ENCODE assay signal across 16 cellular contexts in genomic region chr1:119687391-119688079, GRCh38. TPM values are rescaled to one million over a fixed set of nuclear protein-coding genes. Genes with fewer than 3 reads are reported as not detected.
DNase-seq lines count a peak whose midpoint lies in the region; ATAC-seq, FAIRE-seq and TF ChIP-seq lines count a peak whose summit lies in the region.
"Had no signal": no experiment of that assay in that cellular context is flagged by ENCODE, and none has a peak within 500 bp of the region (broad histone marks: within the 10 kb centered on the region; RNA-seq: fewer than 3 reads in every experiment).

No MANE protein-coding gene starts in this region.

- POLR2A ChIA-PET in PC-3 (lab: Charles Lee; ENCODE audit: unreplicated experiment), result no interaction called here

- H3K27ac ChIP-seq in PC-3 (ENCODE audit: low read length), result peak overlapping the region; percentile 75
- H3K27ac ChIP-seq in parathyroid adenoma, result peak overlapping the region; percentile 67
- H3K27ac ChIP-seq in Peyer's patch, result no peak overlapping the region
- H3K27ac ChIP-seq: colonic mucosa, SK-N-MC had no signal

- TF ChIP-seq CTCF in PC-3 (conservative IDR thresholded peaks at IDR 0.05; ENCODE audit: low read depth, low read length) (no peak), parathyroid adenoma (IDR thresholded peaks at IDR 0.05) (no peak), Peyer's patch (IDR thresholded peaks at IDR 0.05) (no peak)

- no peak for TF ChIP-seq POLR2A in Peyer's patch (IDR thresholded peaks at IDR 0.05)

- no peak overlapping the region for H3K4me3 ChIP-seq in H7 (ENCODE audit: insufficient read depth, low read depth, low read length)
- peak overlapping the region; percentile 18; the same call in 1 of the 2 replicates for H3K4me3 ChIP-seq in PC-3 (ENCODE audit: low read length)
- H3K4me3 ChIP-seq in parathyroid adenoma (ENCODE audit: low read depth, low read length), result peak overlapping the region; percentile 8
- H3K4me3 ChIP-seq in Peyer's patch, result no peak overlapping the region
- H3K4me3 ChIP-seq: colonic mucosa, SK-N-MC had no signal

- no peak for FAIRE-seq in urothelium cell line (lab: Jason Lieb, UNC)
- FAIRE-seq: endometrium had no signal

- H3F3A ChIP-seq in PC-3 (ENCODE audit: low read length, unreplicated experiment), result peaks cover 6% of the 10 kb centered on the region

- no peaks in the 10 kb centered on the region for H3K9me2 ChIP-seq in PC-3 (replicated peaks; ENCODE audit: low read length)

- H3K27me3 ChIP-seq in H7 (ENCODE audit: control insufficient read depth, insufficient read depth, low read length) (no peaks in the 10 kb centered on the region), PC-3 (ENCODE audit: low read length) (no peaks in the 10 kb centered on the region), parathyroid adenoma (ENCODE audit: control insufficient read depth, insufficient read depth, low read length) (no peaks in the 10 kb centered on the region), Peyer's patch (no peaks in the 10 kb centered on the region)
- H3K27me3 ChIP-seq: colonic mucosa had no signal

- ATAC-seq in PC-3 (peak; percentile 60), esophagus mucosa (peak; percentile 77), left ventricle myocardium superior (no peak)
- ATAC-seq: activated CD8-positive, alpha-beta T cell treated with anti-CD3 and anti-CD28 coated beads, Interleukin-2, amount 10 ng/mL, durations not matched to agents 7 days and 5 days; activated T-cell treated with anti-CD3 and anti-CD28 coated beads, Interleukin-2, amount 50 U/mL, for 4 hours had no signal

- peaks cover 30% of the 10 kb centered on the region for H3K4me1 ChIP-seq in PC-3 (ENCODE audit: insufficient read depth, low read length)
- peaks cover 12% of the 10 kb centered on the region for H3K4me1 ChIP-seq in parathyroid adenoma
- H3K4me1 ChIP-seq in Peyer's patch, result no peaks in the 10 kb centered on the region
- H3K4me1 ChIP-seq: colonic mucosa had no signal

- intact Hi-C loops in PC-3 (cut with micrococcal nuclease) (no loop called here), left ventricle myocardium superior (cut with micrococcal nuclease) (no loop called here)

- CTCF ChIA-PET in PC-3 (lab: Charles Lee), result interaction anchor here (0.6 to 1.1 kb wide), 3 partner anchors 24 to 413 kb away, joined by 3 read pairs; partner anchors contain the start of gene PHGDH

- H3K4me2 ChIP-seq in PC-3 (ENCODE audit: low read length), result peak overlapping the region; percentile 66
- H3K4me2 ChIP-seq in parathyroid adenoma (ENCODE audit: low read length), result peak overlapping the region; percentile 52

- no peaks in the 10 kb centered on the region for H3K79me2 ChIP-seq in PC-3 (ENCODE audit: low read length)
- H3K79me2 ChIP-seq in parathyroid adenoma, result no peaks in the 10 kb centered on the region

- no TSS peak for BruUV-seq in PC-3 (replicated peaks; lab: Mats Ljungman, UMichigan)

- no peaks in the 10 kb centered on the region for H3K36me3 ChIP-seq in H7 (replicated peaks; ENCODE audit: control insufficient read depth, insufficient read depth, low read length)
- no peaks in the 10 kb centered on the region for H3K36me3 ChIP-seq in PC-3 (ENCODE audit: low read depth, low read length)
- H3K36me3 ChIP-seq in parathyroid adenoma (ENCODE audit: control insufficient read depth, insufficient read depth, low read length), result no peaks in the 10 kb centered on the region
- H3K36me3 ChIP-seq in Peyer's patch, result no peaks in the 10 kb centered on the region
- H3K36me3 ChIP-seq: colonic mucosa had no signal

- DNase-seq in H7 (peak; percentile 57), PC-3 (peak; percentile 70), left ventricle myocardium superior (no peak), urothelium cell line (ENCODE audit: low spot score) (no peak), Peyer's patch (no peak)
- DNase-seq: activated CD4-positive, CD25-positive, alpha-beta regulatory T cell; activated CD8-positive, alpha-beta T cell treated with anti-CD3 and anti-CD28 coated beads, Interleukin-2, amount 10 ng/mL, durations not matched to agents 7 days and 5 days; activated naive CD4-positive, alpha-beta T cell treated with anti-CD3 and anti-CD28 coated beads, Interleukin-2, amount 50 U/mL, for 16 hours; activated T-cell treated with anti-CD3 and anti-CD28 coated beads, Interleukin-2, amount 50 U/mL, for 4 hours; CD4-positive, alpha-beta T cell; colonic mucosa; NCI-H2171 had no signal

- no peak overlapping the region for H3K9ac ChIP-seq in PC-3 (ENCODE audit: low read length)
- no peak overlapping the region for H3K9ac ChIP-seq in parathyroid adenoma

- no peaks in the 10 kb centered on the region for H4K20me1 ChIP-seq in PC-3 (ENCODE audit: low read length)

- H2AFZ ChIP-seq in PC-3 (ENCODE audit: low read length), result no peak overlapping the region
- no peak overlapping the region for H2AFZ ChIP-seq in parathyroid adenoma

- H3K9me3 ChIP-seq in PC-3 (ENCODE audit: low read length) (no peaks in the 10 kb centered on the region), parathyroid adenoma (ENCODE audit: control insufficient read depth, low read length) (no peaks in the 10 kb centered on the region), Peyer's patch (no peaks in the 10 kb centered on the region)
- H3K9me3 ChIP-seq: colonic mucosa had no signal

RNA-seq across cellular contexts. Expression of gene PHGDH, which starts 24.2 kb away (rescaled TPM):
- 586 and 589 TPM in 2 replicates for total RNA-seq in H7 (2014; rRNA removed; shearing (Covaris generic))
- total RNA-seq in PC-3 (2014; rRNA removed), result 134 and 155 TPM in 2 replicates
- total RNA-seq in esophagus mucosa, result 108 TPM
- 7.8 TPM for total RNA-seq in left ventricle myocardium superior
- total RNA-seq in Peyer's patch, result 10 to 100 TPM in 1 of 4 donors, 1 to 10 TPM in 3; 2.8 to 19.0 (median 4.3) TPM

RNA-seq across cellular contexts. Expression of gene ZNF697, which starts 39.5 kb away (rescaled TPM):
- total RNA-seq in H7 (2014; rRNA removed; shearing (Covaris generic)), result 17.3 and 20.1 TPM in 2 replicates
- 3.9 and 5.3 TPM in 2 replicates for total RNA-seq in PC-3 (2014; rRNA removed)
- total RNA-seq in esophagus mucosa, result 1.00 TPM
- 11.5 TPM for total RNA-seq in left ventricle myocardium superior
- 1 to 10 TPM; 4.4 to 6.3 (median 5.0) TPM for total RNA-seq in Peyer's patch

Comparison
In these comparisons a context has a peak if more than half of its experiments do, and no peak if none do; other contexts are left out.
1. DNase-seq: peak in H7 (single experiment) and PC-3 (single experiment); none in left ventricle myocardium superior (single experiment), urothelium cell line (single experiment) and Peyer's patch (0 of 3).
2. H3K4me3 ChIP-seq: peak in PC-3 (single experiment) and parathyroid adenoma (single experiment); none in H7 (single experiment) and Peyer's patch (0 of 4).
3. H3K27ac ChIP-seq: peak in PC-3 (single experiment) and parathyroid adenoma (single experiment); none in Peyer's patch (0 of 4).